2 cellular contexts compared by ENCODE assay signal in genomic region chr9:12766357-12766756, GRCh38.
TF ChIP-seq lines count a peak whose summit lies in the region.

No MANE protein-coding gene starts in this region.

TF ChIP-seq in GM23338, 12 proteins besides CTCF, POLR2A, EP300 and RAD21:
- no peak for TF ChIP-seq EZH2phosphoT487 (IDR thresholded peaks at IDR 0.05; ENCODE audit: unreplicated experiment)
- no peak for TF ChIP-seq EZH2 (IDR thresholded peaks at IDR 0.05; ENCODE audit: low read depth, unreplicated experiment)
- TF ChIP-seq ZNF114 (CRISPR knock-in tag; IDR thresholded peaks at IDR 0.05): no peak
- no peak for TF ChIP-seq REST (IDR thresholded peaks at IDR 0.05; ENCODE audit: unreplicated experiment)
- TF ChIP-seq ZNF331 (CRISPR knock-in tag; IDR thresholded peaks at IDR 0.05; ENCODE audit: low read depth): no peak
- TF ChIP-seq POLR2AphosphoS5 (IDR thresholded peaks at IDR 0.05; ENCODE audit: low read depth): no peak
- TF ChIP-seq NANOG (IDR thresholded peaks at IDR 0.05; ENCODE audit: borderline replicate concordance): no peak
- no peak for TF ChIP-seq CREB1 (CRISPR knock-in tag; IDR thresholded peaks at IDR 0.05; ENCODE audit: low read depth)
- no peak for TF ChIP-seq STAT1 (IDR thresholded peaks at IDR 0.05; ENCODE audit: unreplicated experiment)
- TF ChIP-seq ZNF462 (CRISPR knock-in tag; IDR thresholded peaks at IDR 0.05): no peak
- TF ChIP-seq JUNB (IDR thresholded peaks at IDR 0.05; ENCODE audit: unreplicated experiment): no peak
- no peak for TF ChIP-seq ETS1 (IDR thresholded peaks at IDR 0.05)
TF ChIP-seq in GM23338: peak in this region for 0.

TF ChIP-seq in H1, 55 proteins besides CTCF, POLR2A, EP300 and RAD21:
- TF ChIP-seq KDM1A (IDR thresholded peaks at IDR 0.05; ENCODE audit: borderline replicate concordance, low read length) (no peak), YY1 (IDR thresholded peaks at IDR 0.05; ENCODE audit: low read depth, low read length) (no peak), CEBPB (IDR thresholded peaks at IDR 0.05; ENCODE audit: low read depth, low read length) (peak; percentile 50; the same call in 1 of the 2 replicates)
